17 cellular contexts compared by ENCODE assay signal in the genomic region with DNA sequence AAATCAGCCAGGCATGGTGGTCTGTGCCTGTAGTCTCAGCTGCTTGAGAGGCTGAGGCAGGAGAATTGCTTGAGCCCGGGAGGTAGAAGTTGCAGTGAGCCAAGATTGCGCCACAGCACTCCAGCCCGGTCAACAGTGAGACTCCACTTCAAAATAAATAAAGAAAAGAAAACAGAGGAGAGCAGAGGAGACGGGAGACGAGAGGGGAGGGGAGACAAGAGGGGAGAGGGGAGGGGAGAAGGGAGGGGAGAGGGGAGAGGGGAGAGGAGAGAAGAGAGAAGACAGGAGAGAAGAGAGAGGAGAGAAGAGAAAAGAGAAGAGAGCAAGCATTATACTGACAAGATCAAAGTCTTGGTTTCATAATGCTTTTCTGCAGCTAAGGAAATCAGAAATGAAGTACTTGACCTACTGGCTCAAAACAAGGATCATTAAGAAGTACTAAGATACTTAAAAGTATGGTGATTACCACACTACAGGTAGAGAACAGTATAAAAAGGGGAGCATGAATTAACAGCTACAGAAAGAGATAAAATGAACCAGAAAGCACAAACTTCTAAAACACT. TPM values are rescaled to one million over a fixed set of nuclear protein-coding genes. Genes with fewer than 3 reads are reported as not detected.
A peak's percentile ranks its signal among the peaks of the same experiment; 100 is the strongest.
DNase-seq lines count a peak whose midpoint lies in the region; ATAC-seq, FAIRE-seq and TF ChIP-seq lines count a peak whose summit lies in the region.
"Had no signal": no experiment of that assay in that cellular context is flagged by ENCODE, and none has a peak within 500 bp of the region (broad histone marks: within the 10 kb centered on the region; RNA-seq: fewer than 3 reads in every experiment).

No MANE protein-coding gene starts in this region.

- H3K9ac ChIP-seq in K562 (ENCODE audit: insufficient read depth in 1 of 2, low read depth in 2 of 2, low read length in 2 of 2) (no peak overlapping the region), HepG2 (ENCODE audit: insufficient read depth, low read depth, low read length) (no peak overlapping the region)

- H3K9me3 Mint-ChIP-seq in activated T-cell treated with anti-CD3 and anti-CD28 coated beads, Interleukin-2, amount 50 U/mL, for 72 hours: no peaks in the 10 kb centered on the region
- no peaks in the 10 kb centered on the region for H3K9me3 Mint-ChIP-seq in activated T-cell treated with anti-CD3 and anti-CD28 coated beads, Interleukin-2, amount 50 U/mL, for 4 hours
- H3K9me3 Mint-ChIP-seq in stimulated activated effector memory CD8-positive, alpha-beta T cell treated with anti-CD3 and anti-CD28 coated beads, Interleukin-12 subunit alpha, Interleukin-12 subunit beta, amount 100 ng/mL, for 72 hours: no peaks in the 10 kb centered on the region
- H3K9me3 Mint-ChIP-seq: activated naive CD8-positive, alpha-beta T cell treated with anti-CD3 and anti-CD28 coated beads, Interleukin-2, amount 50 U/mL, for 24 hours; GM23338 had no signal

- H3K9me1 ChIP-seq in K562 (ENCODE audit: control insufficient read depth, insufficient read depth, low read length): no peaks in the 10 kb centered on the region

- peaks cover 87% of the 10 kb centered on the region for H3K79me2 ChIP-seq in K562 (ENCODE audit: control insufficient read depth, insufficient read depth, low read length)
- no peaks in the 10 kb centered on the region for H3K79me2 ChIP-seq in HepG2 (ENCODE audit: insufficient read depth, low read length)

- DNase-seq in activated T-cell treated with anti-CD3 and anti-CD28 coated beads, Interleukin-2, amount 50 U/mL, for 72 hours: no peak
- no peak for DNase-seq in activated T-cell treated with anti-CD3 and anti-CD28 coated beads, Interleukin-2, amount 50 U/mL, for 4 hours
- DNase-seq in K562 (ENCODE audit: extremely low read depth in 1 of 4, low spot score in 3 of 4): no peak
- peak; percentile 21 for DNase-seq in HepG2 (ENCODE audit: low spot score)
- no peak for DNase-seq in stimulated activated effector memory CD8-positive, alpha-beta T cell treated with anti-CD3 and anti-CD28 coated beads, Interleukin-12 subunit alpha, Interleukin-12 subunit beta, amount 100 ng/mL, for 72 hours (ENCODE audit: low spot score in 2 of 2)
- DNase-seq: activated naive CD8-positive, alpha-beta T cell treated with anti-CD3 and anti-CD28 coated beads, Interleukin-2, amount 50 U/mL, for 24 hours; erythroblast; heart right ventricle; left cardiac atrium; NCI-H1417; NCI-H345; stimulated activated naive CD8-positive, alpha-beta T cell treated with anti-CD3 and anti-CD28 coated beads, Interleukin-15, Interleukin-2, amounts not matched to agents 100 U/mL and 50 U/mL, for 24 hours had no signal

- intact Hi-C loops in K562 (cut with micrococcal nuclease) (no loop called here), HepG2 (cut with micrococcal nuclease; ENCODE audit: unreplicated experiment) (no loop called here)

- peaks cover 23 to 50% of the 10 kb centered on the region in 2 donors for H3K36me3 Mint-ChIP-seq in activated T-cell treated with anti-CD3 and anti-CD28 coated beads, Interleukin-2, amount 50 U/mL, for 72 hours (ENCODE audit: insufficient read depth in 2 of 2)
- H3K36me3 Mint-ChIP-seq in activated T-cell treated with anti-CD3 and anti-CD28 coated beads, Interleukin-2, amount 50 U/mL, for 4 hours (ENCODE audit: insufficient read depth): peaks cover 45% of the 10 kb centered on the region
- H3K36me3 Mint-ChIP-seq in stimulated activated effector memory CD8-positive, alpha-beta T cell treated with anti-CD3 and anti-CD28 coated beads, Interleukin-12 subunit alpha, Interleukin-12 subunit beta, amount 100 ng/mL, for 72 hours: peaks cover 100% of the 10 kb centered on the region

- H3K4me3 ChIP-seq in K562 (no peak overlapping the region), HepG2 (replicated peaks in 1 of 3; ENCODE audit: insufficient read depth in 1 of 3, low read depth in 2 of 3, low read length in 3 of 3) (no peak overlapping the region)
- H3K4me3 ChIP-seq: GM23338, heart right ventricle, SJSA1 had no signal

- no peaks in the 10 kb centered on the region for H3K4me1 ChIP-seq in K562 (replicated peaks in 1 of 2; ENCODE audit: control insufficient read depth in 2 of 2, insufficient read depth in 2 of 2, low read length in 2 of 2)
- H3K4me1 ChIP-seq in HepG2 (ENCODE audit: insufficient read depth, low read length): peaks cover 19% of the 10 kb centered on the region

- CTCF ChIA-PET in K562 (lab: Yijun Ruan, JAX; ENCODE audit: low intra/inter-chr PET ratio) (no interaction called here), HepG2 (lab: Yijun Ruan, JAX; ENCODE audit: low intra/inter-chr PET ratio, low total read pairs) (no interaction called here)

- TF ChIP-seq POLR2A in K562 (conservative IDR thresholded peaks at IDR 0.05): no peak
- no peak for TF ChIP-seq POLR2A in HepG2 (IDR thresholded peaks at IDR 0.05; ENCODE audit: insufficient read depth in 1 of 2, low read depth in 2 of 2, low read length in 2 of 2)

- TF ChIP-seq EP300 in K562 (IDR thresholded peaks at IDR 0.05; ENCODE audit: low read length) (no peak), HepG2 (IDR thresholded peaks at IDR 0.05; ENCODE audit: low read depth in 2 of 2, low read length in 2 of 2) (no peak), HepG2 (CRISPR knock-in tag; IDR thresholded peaks at IDR 0.05; ENCODE audit: borderline replicate concordance) (no peak)

- no peaks in the 10 kb centered on the region for H3K27me3 ChIP-seq in K562 (ENCODE audit: control insufficient read depth in 2 of 2, insufficient read depth in 2 of 2, low read length in 2 of 2)
- no peaks in the 10 kb centered on the region for H3K27me3 ChIP-seq in HepG2 (ENCODE audit: control insufficient read depth in 1 of 2, insufficient read depth in 2 of 2, low read length in 2 of 2)
- H3K27me3 ChIP-seq: heart right ventricle, SJSA1 had no signal

- TF ChIP-seq CTCF in K562 (IDR thresholded peaks at IDR 0.05 in 2 of 3, conservative IDR thresholded peaks at IDR 0.05 in 1 of 3; ENCODE audit: insufficient read depth in 2 of 3, low read depth in 1 of 3, low read length in 3 of 3) (no peak), HepG2 (CRISPR knock-in tag; IDR thresholded peaks at IDR 0.05) (no peak)

- H3K9me3 ChIP-seq in K562 (replicated peaks; ENCODE audit: control insufficient read depth, insufficient read depth, low read depth, low read length): no peaks in the 10 kb centered on the region
- H3K9me3 ChIP-seq in HepG2 (ENCODE audit: low read length): no peaks in the 10 kb centered on the region
- H3K9me3 ChIP-seq: heart right ventricle, SJSA1 had no signal

- H3K27me3 Mint-ChIP-seq in activated T-cell treated with anti-CD3 and anti-CD28 coated beads, Interleukin-2, amount 50 U/mL, for 72 hours (ENCODE audit: low read depth): no peaks in the 10 kb centered on the region
- no peaks in the 10 kb centered on the region for H3K27me3 Mint-ChIP-seq in activated T-cell treated with anti-CD3 and anti-CD28 coated beads, Interleukin-2, amount 50 U/mL, for 4 hours (ENCODE audit: low read depth)
- H3K27me3 Mint-ChIP-seq: activated naive CD8-positive, alpha-beta T cell treated with anti-CD3 and anti-CD28 coated beads, Interleukin-2, amount 50 U/mL, for 24 hours had no signal

- H3K4me2 ChIP-seq in K562 (ENCODE audit: insufficient read depth, low read length) (no peak overlapping the region), HepG2 (ENCODE audit: low read depth, low read length) (no peak overlapping the region)
- H3K4me2 ChIP-seq: GM23338 had no signal

- H3K4me1 Mint-ChIP-seq in activated T-cell treated with anti-CD3 and anti-CD28 coated beads, Interleukin-2, amount 50 U/mL, for 72 hours (ENCODE audit: low read depth): peaks cover 34% of the 10 kb centered on the region
- H3K4me1 Mint-ChIP-seq in activated T-cell treated with anti-CD3 and anti-CD28 coated beads, Interleukin-2, amount 50 U/mL, for 4 hours (ENCODE audit: low read depth): peaks cover 49% of the 10 kb centered on the region
- peaks cover 35% of the 10 kb centered on the region for H3K4me1 Mint-ChIP-seq in stimulated activated effector memory CD8-positive, alpha-beta T cell treated with anti-CD3 and anti-CD28 coated beads, Interleukin-12 subunit alpha, Interleukin-12 subunit beta, amount 100 ng/mL, for 72 hours
- H3K4me1 Mint-ChIP-seq: GM23338 had no signal

- H3K36me3 ChIP-seq in K562 (ENCODE audit: control insufficient read depth, insufficient read depth, low read length) (peaks cover 92% of the 10 kb centered on the region), HepG2 (replicated peaks in 1 of 2; ENCODE audit: control insufficient read depth in 1 of 2, insufficient read depth in 2 of 2, low read length in 2 of 2) (peaks cover 19 to 77% of the 10 kb centered on the region in 2 experiments)

- 75% methylated on average over 4 of the region's 5 CpGs for WGBS in K562 (ENCODE audit: insufficient coverage, low coverage, missing lambda C conversion rate)
- WGBS in HepG2 (ENCODE audit: low lambda C conversion rate): 26% methylated on average over 5 of the region's 5 CpGs

- no peak overlapping the region for H3K27ac ChIP-seq in K562 (ENCODE audit: extremely low read depth, low read depth, low read length)
- H3K27ac ChIP-seq in HepG2 (ENCODE audit: extremely low read length, insufficient read depth, low read length): no peak overlapping the region
- H3K27ac ChIP-seq: heart right ventricle, SJSA1 had no signal

- in situ Hi-C loops in K562 (cut with MboI) (no loop called here), HepG2 (cut with HindIII; ENCODE audit: extremely low pct_ligation_motif_present, low pct_unique_long_range_greater_than_20kb) (no loop called here)

- FAIRE-seq in K562 (lab: Jason Lieb, UNC) (no peak), HepG2 (lab: Jason Lieb, UNC) (peak; percentile 26)

- H3K27ac Mint-ChIP-seq in activated T-cell treated with anti-CD3 and anti-CD28 coated beads, Interleukin-2, amount 50 U/mL, for 72 hours: peak overlapping the region; percentile 76
- peak overlapping the region; percentile 85 for H3K27ac Mint-ChIP-seq in stimulated activated effector memory CD8-positive, alpha-beta T cell treated with anti-CD3 and anti-CD28 coated beads, Interleukin-12 subunit alpha, Interleukin-12 subunit beta, amount 100 ng/mL, for 72 hours
- H3K27ac Mint-ChIP-seq: GM23338 had no signal

- H4K20me1 ChIP-seq in K562 (replicated peaks; ENCODE audit: control insufficient read depth, insufficient read depth, low read length) (0 out of 2 replicates have a peak, but pooled peaks cover 9% of the 10 kb centered on the region), HepG2 (ENCODE audit: insufficient read depth, low read length) (no peaks in the 10 kb centered on the region)

- no peak for ATAC-seq in activated T-cell treated with anti-CD3 and anti-CD28 coated beads, Interleukin-2, amount 50 U/mL, for 72 hours (replicated peaks in 1 of 2)
- no peak for ATAC-seq in activated T-cell treated with anti-CD3 and anti-CD28 coated beads, Interleukin-2, amount 50 U/mL, for 4 hours
- ATAC-seq in K562 (no peak), HepG2 (peak; percentile 60), GM21367 (IDR thresholded peaks at IDR 0.05; ENCODE audit: unreplicated experiment) (no peak), HG02610 (IDR thresholded peaks at IDR 0.05; ENCODE audit: unreplicated experiment) (no peak)
- no peak for ATAC-seq in stimulated activated effector memory CD8-positive, alpha-beta T cell treated with anti-CD3 and anti-CD28 coated beads, Interleukin-12 subunit alpha, Interleukin-12 subunit beta, amount 100 ng/mL, for 72 hours
- no peak for ATAC-seq in activated CD4-positive, CD25-positive, alpha-beta regulatory T cell treated with anti-CD3 and anti-CD28 coated beads, Interleukin-2, amount 50 U/mL, for 24 hours
- ATAC-seq: activated naive CD8-positive, alpha-beta T cell treated with anti-CD3 and anti-CD28 coated beads, Interleukin-2, amount 50 U/mL, for 24 hours; GM23338; heart right ventricle; left cardiac atrium; stimulated activated naive CD8-positive, alpha-beta T cell treated with anti-CD3 and anti-CD28 coated beads, Interleukin-15, Interleukin-2, amounts not matched to agents 100 U/mL and 50 U/mL, for 24 hours had no signal

- no peak overlapping the region for H3K4me3 Mint-ChIP-seq in activated T-cell treated with anti-CD3 and anti-CD28 coated beads, Interleukin-2, amount 50 U/mL, for 72 hours
- no peak overlapping the region for H3K4me3 Mint-ChIP-seq in activated T-cell treated with anti-CD3 and anti-CD28 coated beads, Interleukin-2, amount 50 U/mL, for 4 hours
- H3K4me3 Mint-ChIP-seq in stimulated activated effector memory CD8-positive, alpha-beta T cell treated with anti-CD3 and anti-CD28 coated beads, Interleukin-12 subunit alpha, Interleukin-12 subunit beta, amount 100 ng/mL, for 72 hours: no peak overlapping the region
- H3K4me3 Mint-ChIP-seq: activated naive CD8-positive, alpha-beta T cell treated with anti-CD3 and anti-CD28 coated beads, Interleukin-2, amount 50 U/mL, for 24 hours; GM23338 had no signal

- BruUV-seq in K562 (replicated peaks; lab: Mats Ljungman, UMichigan) (no TSS peak), HepG2 (replicated peaks; lab: Mats Ljungman, UMichigan) (no TSS peak)

- H2AFZ ChIP-seq in K562 (ENCODE audit: low read depth, low read length) (no peak overlapping the region), HepG2 (ENCODE audit: low read length) (no peak overlapping the region)
- H2AFZ ChIP-seq: GM23338 had no signal

- POLR2A ChIA-PET in K562 (lab: Yijun Ruan, JAX) (interaction anchor here (1.0 to 1.1 kb wide), 2 partner anchors 9 to 10 kb away, joined by 3 to 7 read pairs; no protein-coding TSS in a partner anchor), HepG2 (lab: Yijun Ruan, JAX) (interaction anchor here (1.4 kb wide), 1 partner anchor 30 kb away, joined by 5 read pairs; a partner anchor contains a TSS)

- TF ChIP-seq RAD21 in K562 (CRISPR knock-in tag; conservative IDR thresholded peaks at IDR 0.05 in 1 of 2, IDR thresholded peaks at IDR 0.05 in 1 of 2) (no peak), HepG2 (CRISPR knock-in tag; IDR thresholded peaks at IDR 0.05) (no peak)

RNA-seq across cellular contexts. Expression of a gene that starts 30.5 kb away (rescaled TPM):
- total RNA-seq in activated T-cell treated with anti-CD3 and anti-CD28 coated beads, Interleukin-2, amount 50 U/mL, for 72 hours: 1 to 10 TPM; 6.3 to 7.3 TPM
- 1 to 10 TPM; 2.1 to 2.6 (median 2.4) TPM for total RNA-seq in activated T-cell treated with anti-CD3 and anti-CD28 coated beads, Interleukin-2, amount 50 U/mL, for 4 hours
- total RNA-seq in K562 (2011; cell fraction: chromatin; rRNA removed; ENCODE audit: low replicate concordance): 7.4 and 23.1 TPM in 2 replicates
- total RNA-seq in K562 (2011; cell fraction: nucleolus; rRNA removed): 8.3 and 8.5 TPM in 2 replicates
- total RNA-seq in K562 (2011; cell fraction: nucleoplasm; rRNA removed): 18.5 and 39.8 TPM in 2 replicates
- total RNA-seq in K562 (2014; rRNA removed): 11.5 and 12.2 TPM in 2 replicates
- total RNA-seq in K562 (2014; rRNA removed; fragmentation: Illumina TruSeq; extraction: Trizol): 15.2 and 19.0 TPM in 2 replicates
- 13.0 and 14.2 TPM in 2 replicates for total RNA-seq in K562 (2015; rRNA removed; fragmentation: Illumina TruSeq; extraction: Trizol)
- 15.1 and 15.3 TPM in 2 replicates for total RNA-seq in K562 (2021)
- 21.7 and 23.6 TPM in 2 replicates for polyA plus RNA-seq in K562 (2011; rRNA removed)
- polyA plus RNA-seq in K562 (2011; cell fraction: cytosol; rRNA removed): 5.9 and 8.7 TPM in 2 replicates
- 13.2 and 23.9 TPM in 2 replicates for polyA plus RNA-seq in K562 (2011; cell fraction: nucleus; rRNA removed)
- polyA plus RNA-seq in K562 (2012): 11.7 and 21.5 TPM in 2 replicates
- polyA plus RNA-seq in K562 (2014; fragmentation: Illumina TruSeq; extraction: Trizol): 13.4 and 15.7 TPM in 2 replicates
- polyA plus RNA-seq in K562 (2014; fragmentation: Nextera tagmentation; extraction: Ambion mirVana): 1 to 10 TPM; 4.9 to 6.1 TPM
- 9.9 and 11.2 TPM in 2 replicates for polyA plus RNA-seq in K562 (2014; rRNA removed)
- 13.9 and 15.6 TPM in 2 replicates for polyA minus RNA-seq in K562 (2011; rRNA and poly(A)+ RNA removed)
- 9.9 and 10.1 TPM in 2 replicates for polyA minus RNA-seq in K562 (2011; cell fraction: cytosol; rRNA and poly(A)+ RNA removed)
- 7.7 and 15.2 TPM in 2 replicates for polyA minus RNA-seq in K562 (2011; cell fraction: nucleus; rRNA and poly(A)+ RNA removed)
- total RNA-seq in HepG2 (2016; rRNA removed; fragmentation: Illumina TruSeq; extraction: Trizol): 30.5 and 30.6 TPM in 2 replicates
- total RNA-seq in HepG2 (2016; cell fraction: cytosol; rRNA removed; fragmentation: Illumina TruSeq; extraction: Trizol; ENCODE audit: low read depth): 3.0 and 3.3 TPM in 2 replicates
- 29.7 and 31.0 TPM in 2 replicates for total RNA-seq in HepG2 (2016; cell fraction: insoluble cytoplasmic fraction; rRNA removed; fragmentation: Illumina TruSeq; extraction: Trizol)
- total RNA-seq in HepG2 (2016; cell fraction: membrane; rRNA removed; fragmentation: Illumina TruSeq; extraction: Trizol): 17.3 and 20.5 TPM in 2 replicates
- 40.8 and 45.3 TPM in 2 replicates for total RNA-seq in HepG2 (2016; cell fraction: nucleus; rRNA removed; fragmentation: Illumina TruSeq; extraction: Trizol)
- polyA plus RNA-seq in HepG2 (2011; rRNA removed): 26.8 and 34.3 TPM in 2 replicates
- polyA plus RNA-seq in HepG2 (2011; cell fraction: cytosol; rRNA removed): 10.2 and 16.1 TPM in 2 replicates
- polyA plus RNA-seq in HepG2 (2011; cell fraction: nucleus; rRNA removed): 20.7 and 23.0 TPM in 2 replicates
- 26.2 and 26.3 TPM in 2 replicates for polyA plus RNA-seq in HepG2 (2012)
- polyA plus RNA-seq in HepG2 (2016; cell fraction: cytosol; fragmentation: Illumina TruSeq; extraction: Trizol; ENCODE audit: low read depth): 3.3 and 3.4 TPM in 2 replicates
- polyA plus RNA-seq in HepG2 (2016; cell fraction: insoluble cytoplasmic fraction; fragmentation: Illumina TruSeq; extraction: Trizol; ENCODE audit: low read depth): 34.2 and 34.3 TPM in 2 replicates
- polyA plus RNA-seq in HepG2 (2016; cell fraction: membrane; fragmentation: Illumina TruSeq; extraction: Trizol; ENCODE audit: low read depth): 11.2 and 13.0 TPM in 2 replicates
- polyA plus RNA-seq in HepG2 (2016; cell fraction: nucleus; fragmentation: Illumina TruSeq; extraction: Trizol; ENCODE audit: insufficient read depth, low read depth): 62.0 and 64.0 TPM in 2 replicates
- polyA minus RNA-seq in HepG2 (2011; rRNA and poly(A)+ RNA removed; ENCODE audit: low replicate concordance): 3.3 and 10.1 TPM in 2 replicates
- 26.5 and 26.9 TPM in 2 replicates for polyA minus RNA-seq in HepG2 (2011; cell fraction: cytosol; rRNA and poly(A)+ RNA removed)
- polyA minus RNA-seq in HepG2 (2011; cell fraction: nucleus; rRNA and poly(A)+ RNA removed): 27.8 and 28.6 TPM in 2 replicates
